In the genomic region with DNA sequence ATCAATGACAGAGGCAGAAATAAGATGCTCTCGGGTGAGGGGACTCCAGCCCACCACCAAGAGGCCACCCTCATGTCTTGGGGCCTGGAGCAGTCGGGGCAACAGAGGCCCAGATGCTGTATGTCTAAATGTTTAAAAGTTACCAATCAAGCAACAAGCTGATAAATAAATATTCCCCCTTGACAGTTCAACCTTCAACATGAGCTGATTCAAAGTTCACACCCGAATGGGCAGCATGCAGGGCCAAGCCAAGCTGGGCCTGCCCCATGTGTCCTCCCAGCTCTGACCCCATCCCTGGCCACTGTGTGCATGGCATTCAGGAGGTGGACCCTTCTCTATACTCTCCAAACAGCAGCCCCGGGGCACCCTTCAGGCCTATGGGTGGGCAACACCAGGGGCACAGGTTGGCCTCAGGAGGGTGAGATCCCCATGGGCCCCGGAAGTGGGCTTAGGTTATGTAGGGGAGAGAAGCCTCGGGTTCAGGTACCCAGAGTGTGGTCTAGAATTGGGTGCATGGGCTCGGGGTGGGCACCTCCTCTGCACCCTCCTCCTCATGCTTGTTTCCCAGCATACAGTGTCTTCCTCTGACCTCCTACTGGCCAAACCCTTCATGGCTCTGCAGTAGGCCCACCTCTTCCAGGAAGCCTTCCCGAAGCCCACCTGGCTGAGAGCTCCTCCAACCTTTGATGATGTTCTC, we compare ENCODE assay signal across 16 cellular contexts. TPM values are rescaled to one million over a fixed set of nuclear protein-coding genes. Genes with fewer than 3 reads are reported as not detected.
DNase-seq lines count a peak whose midpoint lies in the region; ATAC-seq, FAIRE-seq and TF ChIP-seq lines count a peak whose summit lies in the region.
"Had no signal": no experiment of that assay in that cellular context is flagged by ENCODE, and none has a peak within 500 bp of the region (broad histone marks: within the 10 kb centered on the region; RNA-seq: fewer than 3 reads in every experiment).

No MANE protein-coding gene starts in this region.

- no peak for ATAC-seq in HG03571 (IDR thresholded peaks at IDR 0.05; ENCODE audit: unreplicated experiment)

- H3K4me1 Mint-ChIP-seq in nephron progenitor cell = peaks cover 46% of the 10 kb centered on the region
- H3K4me1 Mint-ChIP-seq: H9 had no signal

- H3K9ac ChIP-seq in BLaER1 (peak overlapping the region; percentile 3; the same call in 1 of the 2 replicates), SU-DHL-6 (ENCODE audit: low read length) (peak overlapping the region; percentile 74)

- DNase-seq in nephron progenitor cell = no peak
- DNase-seq in H54 (ENCODE audit: insufficient read length, low spot score) = no peak
- DNase-seq in MG63 = no peak
- DNase-seq in cerebellar cortex (ENCODE audit: low spot score) = no peak
- DNase-seq: H9, MV-4-11, NCI-H2029, NCI-H82, SIG-M5 had no signal

- no peak for FAIRE-seq in H54 (lab: Jason Lieb, UNC)
- FAIRE-seq: A204.1 had no signal

- H3K36me3 ChIP-seq in BLaER1 (no peaks in the 10 kb centered on the region), HEK293 (ENCODE audit: control insufficient read depth in 2 of 2, insufficient read depth in 1 of 2, low read length in 2 of 2) (no peaks in the 10 kb centered on the region), SU-DHL-6 (ENCODE audit: low read length) (0 out of 2 replicates have a peak, but pooled peaks cover 2% of the 10 kb centered on the region), MG63 (no peaks in the 10 kb centered on the region)

- H3K27me3 ChIP-seq in BLaER1 (no peaks in the 10 kb centered on the region), SU-DHL-6 (ENCODE audit: low read length) (no peaks in the 10 kb centered on the region), MG63 (no peaks in the 10 kb centered on the region)

- POLR2A ChIA-PET in HEK293 (lab: Yijun Ruan, JAX) = no interaction called here

- H3K4me3 Mint-ChIP-seq in nephron progenitor cell = no peak overlapping the region
- H3K4me3 Mint-ChIP-seq: H9 had no signal

- peaks cover 39% of the 10 kb centered on the region for H3F3A ChIP-seq in SU-DHL-6 (ENCODE audit: insufficient read depth)

- TF ChIP-seq POLR2A in H54 (IDR thresholded peaks at IDR 0.05; ENCODE audit: low read depth, low read length) = no peak

- peaks cover 10% of the 10 kb centered on the region for H3K27me3 Mint-ChIP-seq in nephron progenitor cell (ENCODE audit: low read depth, poor library complexity)
- H3K27me3 Mint-ChIP-seq: IgD-negative memory B cell had no signal

- H3K79me2 ChIP-seq in SU-DHL-6 (ENCODE audit: insufficient read depth, low read length) = peaks cover 10% of the 10 kb centered on the region

- peak overlapping the region; percentile 82 for H3K4me2 ChIP-seq in BLaER1
- peak overlapping the region; percentile 84 for H3K4me2 ChIP-seq in SU-DHL-6 (ENCODE audit: low read depth, low read length, poor library complexity, severe bottlenecking)

- peak overlapping the region; percentile 93 for H3K27ac ChIP-seq in BLaER1
- H3K27ac ChIP-seq in HEK293 (ENCODE audit: extremely low read depth, low read depth, low read length) = no peak overlapping the region; the same call in 1 of the 2 replicates
- peak overlapping the region; percentile 99 for H3K27ac ChIP-seq in SU-DHL-6 (ENCODE audit: low read depth, low read length)
- H3K27ac ChIP-seq: C4-2B had no signal

- H3K36me3 Mint-ChIP-seq in nephron progenitor cell (ENCODE audit: low read depth) = peaks cover 4% of the 10 kb centered on the region
- H3K36me3 Mint-ChIP-seq: IgD-negative memory B cell had no signal

- TF ChIP-seq CTCF in HEK293 (tag by site-specific recombination; IDR thresholded peaks at IDR 0.05) (no peak), SU-DHL-6 (IDR thresholded peaks at IDR 0.05; ENCODE audit: insufficient read depth, low read length, poor library complexity, severe bottlenecking) (no peak), nephron progenitor cell (IDR thresholded peaks at IDR 0.05) (no peak)

- H3K27ac Mint-ChIP-seq in nephron progenitor cell = peak overlapping the region; percentile 72
- H3K27ac Mint-ChIP-seq: H9 had no signal

- H2AFZ ChIP-seq in SU-DHL-6 (ENCODE audit: low read depth, low read length, severe bottlenecking) = no peak overlapping the region

- H3K9me3 ChIP-seq in BLaER1 (no peaks in the 10 kb centered on the region), HEK293 (ENCODE audit: control insufficient read depth, insufficient read depth, low read depth, low read length) (no peaks in the 10 kb centered on the region), SU-DHL-6 (ENCODE audit: insufficient read depth, low read length) (no peaks in the 10 kb centered on the region), MG63 (no peaks in the 10 kb centered on the region)

- H4K20me1 ChIP-seq in BLaER1 (no peaks in the 10 kb centered on the region), SU-DHL-6 (ENCODE audit: low read depth, low read length) (no peaks in the 10 kb centered on the region)

- H3K4me1 ChIP-seq in BLaER1 = peaks cover 51% of the 10 kb centered on the region
- H3K4me1 ChIP-seq in HEK293 (ENCODE audit: control insufficient read depth, insufficient read depth, low read length) = peaks cover 9% of the 10 kb centered on the region

- no peak overlapping the region for H3K4me3 ChIP-seq in BLaER1
- H3K4me3 ChIP-seq in HEK293 (ENCODE audit: low read depth, low read length) = no peak overlapping the region
- peak overlapping the region; percentile 2 for H3K4me3 ChIP-seq in SU-DHL-6 (ENCODE audit: insufficient read depth, low read length, poor library complexity, severe bottlenecking)
- H3K4me3 ChIP-seq in MG63 = no peak overlapping the region

- CTCF ChIA-PET in HEK293 (lab: Yijun Ruan, JAX) = no interaction called here

- no peaks in the 10 kb centered on the region for H3K9me2 ChIP-seq in SU-DHL-6 (replicated peaks; ENCODE audit: insufficient read depth, low read length)

- H3K9me3 Mint-ChIP-seq in nephron progenitor cell = peaks cover 20% of the 10 kb centered on the region
- H3K9me3 Mint-ChIP-seq: IgD-negative memory B cell had no signal

TF ChIP-seq in HEK293, 187 proteins besides CTCF, POLR2A, EP300 and RAD21 (continues in another document):
- TF ChIP-seq KLF10 (tag by site-specific recombination; IDR thresholded peaks at IDR 0.05) (peak; percentile 5; the same call in 1 of the 2 replicates), SCRT2 (tag by site-specific recombination; IDR thresholded peaks at IDR 0.05) (peak; percentile 26; the same call in 1 of the 2 replicates), ZFP69B (tag by site-specific recombination; IDR thresholded peaks at IDR 0.05) (peak; percentile 10; the same call in 1 of the 2 replicates), FEZF1 (tag by site-specific recombination; IDR thresholded peaks at IDR 0.05) (0 out of 2 replicates have a peak, but pooled peaks have one; percentile 1), ZNF610 (tag by site-specific recombination; IDR thresholded peaks at IDR 0.05; ENCODE audit: borderline replicate concordance) (0 out of 2 replicates have a peak, but pooled peaks have one; percentile 2), ZNF837 (tag by site-specific recombination; IDR thresholded peaks at IDR 0.05) (no peak)
- TF ChIP-seq, protein P1, sequence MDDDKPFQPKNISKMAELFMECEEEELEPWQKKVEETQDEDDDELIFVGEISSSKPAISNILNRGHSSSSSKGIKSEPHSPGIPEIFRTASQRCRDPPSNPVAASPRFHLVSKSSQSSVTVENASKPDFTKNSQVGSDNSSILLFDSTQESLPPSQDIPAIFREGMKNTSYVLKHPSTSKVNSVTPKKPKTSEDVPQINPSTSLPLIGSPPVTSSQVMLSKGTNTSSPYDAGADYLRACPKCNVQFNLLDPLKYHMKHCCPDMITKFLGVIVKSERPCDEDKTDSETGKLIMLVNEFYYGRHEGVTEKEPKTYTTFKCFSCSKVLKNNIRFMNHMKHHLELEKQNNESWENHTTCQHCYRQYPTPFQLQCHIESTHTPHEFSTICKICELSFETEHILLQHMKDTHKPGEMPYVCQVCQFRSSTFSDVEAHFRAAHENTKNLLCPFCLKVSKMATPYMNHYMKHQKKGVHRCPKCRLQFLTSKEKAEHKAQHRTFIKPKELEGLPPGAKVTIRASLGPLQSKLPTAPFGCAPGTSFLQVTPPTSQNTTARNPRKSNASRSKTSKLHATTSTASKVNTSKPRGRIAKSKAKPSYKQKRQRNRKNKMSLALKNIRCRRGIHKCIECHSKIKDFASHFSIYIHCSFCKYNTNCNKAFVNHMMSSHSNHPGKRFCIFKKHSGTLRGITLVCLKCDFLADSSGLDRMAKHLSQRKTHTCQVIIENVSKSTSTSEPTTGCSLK (tag by site-specific recombination; IDR thresholded peaks at IDR 0.05) = no peak
- TF ChIP-seq, protein P2, sequence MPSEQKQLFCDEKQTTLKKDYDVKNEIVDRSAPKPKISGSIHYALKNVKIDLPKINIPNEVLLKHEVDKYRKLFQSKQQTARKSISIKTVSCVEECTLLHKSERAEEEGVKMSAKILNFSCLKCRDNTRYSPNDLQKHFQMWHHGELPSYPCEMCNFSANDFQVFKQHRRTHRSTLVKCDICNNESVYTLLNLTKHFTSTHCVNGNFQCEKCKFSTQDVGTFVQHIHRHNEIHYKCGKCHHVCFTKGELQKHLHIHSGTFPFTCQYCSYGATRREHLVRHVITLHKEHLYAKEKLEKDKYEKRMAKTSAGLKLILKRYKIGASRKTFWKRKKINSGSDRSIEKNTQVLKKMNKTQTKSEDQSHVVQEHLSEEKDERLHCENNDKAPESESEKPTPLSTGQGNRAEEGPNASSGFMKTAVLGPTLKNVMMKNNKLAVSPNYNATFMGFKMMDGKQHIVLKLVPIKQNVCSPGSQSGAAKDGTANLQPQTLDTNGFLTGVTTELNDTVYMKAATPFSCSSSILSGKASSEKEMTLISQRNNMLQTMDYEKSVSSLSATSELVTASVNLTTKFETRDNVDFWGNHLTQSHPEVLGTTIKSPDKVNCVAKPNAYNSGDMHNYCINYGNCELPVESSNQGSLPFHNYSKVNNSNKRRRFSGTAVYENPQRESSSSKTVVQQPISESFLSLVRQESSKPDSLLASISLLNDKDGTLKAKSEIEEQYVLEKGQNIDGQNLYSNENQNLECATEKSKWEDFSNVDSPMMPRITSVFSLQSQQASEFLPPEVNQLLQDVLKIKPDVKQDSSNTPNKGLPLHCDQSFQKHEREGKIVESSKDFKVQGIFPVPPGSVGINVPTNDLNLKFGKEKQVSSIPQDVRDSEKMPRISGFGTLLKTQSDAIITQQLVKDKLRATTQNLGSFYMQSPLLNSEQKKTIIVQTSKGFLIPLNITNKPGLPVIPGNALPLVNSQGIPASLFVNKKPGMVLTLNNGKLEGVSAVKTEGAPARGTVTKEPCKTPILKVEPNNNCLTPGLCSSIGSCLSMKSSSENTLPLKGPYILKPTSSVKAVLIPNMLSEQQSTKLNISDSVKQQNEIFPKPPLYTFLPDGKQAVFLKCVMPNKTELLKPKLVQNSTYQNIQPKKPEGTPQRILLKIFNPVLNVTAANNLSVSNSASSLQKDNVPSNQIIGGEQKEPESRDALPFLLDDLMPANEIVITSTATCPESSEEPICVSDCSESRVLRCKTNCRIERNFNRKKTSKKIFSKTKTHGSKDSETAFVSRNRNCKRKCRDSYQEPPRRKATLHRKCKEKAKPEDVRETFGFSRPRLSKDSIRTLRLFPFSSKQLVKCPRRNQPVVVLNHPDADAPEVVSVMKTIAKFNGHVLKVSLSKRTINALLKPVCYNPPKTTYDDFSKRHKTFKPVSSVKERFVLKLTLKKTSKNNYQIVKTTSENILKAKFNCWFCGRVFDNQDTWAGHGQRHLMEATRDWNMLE (tag by site-specific recombination; conservative IDR thresholded peaks at IDR 0.05; ENCODE audit: low read depth) = no peak

RNA-seq across cellular contexts. Expression of a gene that starts 31.6 kb away (rescaled TPM):
- total RNA-seq in MG63 (2014; rRNA removed; shearing (Covaris generic); ENCODE audit: low replicate concordance) = 1.8 and 2.4 TPM in 2 replicates
